In the genomic region with DNA sequence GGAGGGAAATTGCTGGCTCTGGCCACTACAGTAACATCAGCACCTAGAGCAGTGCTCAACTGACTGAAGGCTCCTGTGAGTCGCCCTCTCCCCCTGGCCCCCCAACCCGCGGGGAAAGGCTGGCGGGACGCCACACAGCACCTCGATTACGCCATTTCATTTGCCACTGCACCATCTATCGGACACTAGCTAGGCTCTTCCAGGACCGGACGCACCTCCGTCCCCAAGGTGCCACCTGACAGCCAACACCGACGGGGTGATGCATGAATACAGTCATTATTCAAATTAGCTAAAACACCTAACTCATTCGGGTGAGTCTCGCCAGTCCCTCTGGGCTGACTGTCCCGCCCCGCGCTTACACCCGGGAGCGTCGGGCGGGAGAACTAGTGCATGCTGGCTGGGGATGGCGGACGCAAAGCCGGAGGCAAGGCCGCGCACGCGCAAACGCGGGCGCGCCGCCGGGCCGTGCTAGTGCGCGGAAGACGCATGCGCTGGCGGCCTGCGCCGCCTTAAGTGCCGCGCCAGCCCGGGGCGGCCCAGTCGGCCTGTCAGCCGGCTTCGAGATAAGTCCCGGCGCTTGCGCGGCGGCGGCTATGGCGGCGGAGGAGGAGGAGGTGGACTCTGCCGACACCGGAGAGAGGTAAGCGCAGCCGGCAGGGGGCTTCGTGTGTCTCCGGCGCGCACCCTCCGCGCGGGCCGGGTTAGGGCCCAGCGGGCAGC, we compare ENCODE assay signal across 8 cellular contexts. TPM values are rescaled to one million over a fixed set of nuclear protein-coding genes. Genes with fewer than 3 reads are reported as not detected.
DNase-seq lines count a peak whose midpoint lies in the region; ATAC-seq and TF ChIP-seq lines count a peak whose summit lies in the region.

ABHD5 (plus strand) TSS at position 539 of the 720 bp plus-strand sequence; CDS start at position 594, 55 bp downstream.

- H3K36me3 ChIP-seq in liver (ENCODE audit: control insufficient read depth in 4 of 4, insufficient read depth in 3 of 4, low read depth in 1 of 4, low read length in 3 of 4), result no peaks in the 10 kb centered on the region

- no peaks in the 10 kb centered on the region for H3K27me3 ChIP-seq in liver (ENCODE audit: control insufficient read depth in 4 of 4, insufficient read depth in 4 of 4, low read length in 3 of 4)

- H3K9me3 ChIP-seq in liver (ENCODE audit: control insufficient read depth in 4 of 4, low read length in 3 of 4), result no peaks in the 10 kb centered on the region

- peak; percentile 91 for ATAC-seq in GM19324 (IDR thresholded peaks at IDR 0.05; ENCODE audit: low FRiP score, unreplicated experiment)
- ATAC-seq in HG03469 (IDR thresholded peaks at IDR 0.05; ENCODE audit: unreplicated experiment), result peak; percentile 78

- WGBS in liver, result under 1% methylated on average over 71 of the region's 71 CpGs

- DNase-seq in NCI-H748 treated with DMSO at 0.1 percent for 48 hours (lab: John Stamatoyannopoulos, UW), result peak; percentile 73
- peak; percentile 94 for DNase-seq in activated CD4-positive, alpha-beta T cell treated with anti-CD3 and anti-CD28 coated beads, Interleukin-2, amount 50 U/mL, for 4 hours
- DNase-seq in dermis blood vessel endothelial cell, result peak; percentile 98
- DNase-seq in stimulated activated CD4-positive, alpha-beta T cell treated with anti-CD3 and anti-CD28 coated beads, Interleukin-4, amount 100 ng/mL, for 24 hours, result peak; percentile 93

- H3K4me1 ChIP-seq in liver (ENCODE audit: control insufficient read depth in 4 of 4, insufficient read depth in 4 of 4, low read length in 3 of 4), result peaks cover 8 to 29% (median 23%) of the 10 kb centered on the region in 4 donors

- peak; percentile 28 for TF ChIP-seq CTCF in C4-2B (conservative IDR thresholded peaks at IDR 0.05)
- TF ChIP-seq CTCF in liver (IDR thresholded peaks at IDR 0.05; ENCODE audit: low read depth, low read length, missing input control), result peak; percentile 7

- H3K9ac ChIP-seq in liver (ENCODE audit: low read depth in 1 of 2, low read length in 2 of 2), result peak within 1 kb of the TSS; percentile 88 to 94

- peak within 1 kb of the TSS; percentile 79 to 96 (median 79) for H3K4me3 ChIP-seq in liver (ENCODE audit: low read depth in 1 of 3, low read length in 3 of 3)

- peak; percentile 9 to 36 for TF ChIP-seq RAD21 in liver (IDR thresholded peaks at IDR 0.05)

- H3K27ac ChIP-seq in C4-2B, result peak within 1 kb of the TSS; percentile 94
- H3K27ac ChIP-seq in liver (ENCODE audit: low read depth in 1 of 2, low read length in 2 of 2), result peak within 1 kb of the TSS; percentile 93 to 97

TF ChIP-seq in liver, 16 proteins besides CTCF, POLR2A, EP300 and RAD21:
- TF ChIP-seq, protein P1, sequence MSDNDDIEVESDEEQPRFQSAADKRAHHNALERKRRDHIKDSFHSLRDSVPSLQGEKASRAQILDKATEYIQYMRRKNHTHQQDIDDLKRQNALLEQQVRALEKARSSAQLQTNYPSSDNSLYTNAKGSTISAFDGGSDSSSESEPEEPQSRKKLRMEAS (IDR thresholded peaks at IDR 0.05), result peak; percentile 83
- TF ChIP-seq YY1 (IDR thresholded peaks at IDR 0.05) (peak; percentile 86), TAF1 (conservative IDR thresholded peaks at IDR 0.05) (peak; percentile 3), GABPA (IDR thresholded peaks at IDR 0.05 in 1 of 2, conservative IDR thresholded peaks at IDR 0.05 in 1 of 2) (no peak), REST (IDR thresholded peaks at IDR 0.05) (peak; percentile 55), RXRA (IDR thresholded peaks at IDR 0.05) (no peak)

RNA-seq across cellular contexts. Expression of gene ABHD5, which starts in this region (rescaled TPM):
- total RNA-seq in dermis blood vessel endothelial cell, result 26.5 and 28.9 TPM in 2 replicates
- total RNA-seq in liver, result 10 to 100 TPM; 22.5 to 25.8 TPM
- 1 to 10 TPM; 9.2 to 9.7 TPM for polyA plus RNA-seq in liver

Comparison
In these comparisons a context has a peak if more than half of its experiments do, and no peak if none do; other contexts are left out.
1. Peak in every context shown above with its lines: DNase-seq, ATAC-seq, H3K4me3 ChIP-seq and H3K27ac ChIP-seq.